In the genomic region with DNA sequence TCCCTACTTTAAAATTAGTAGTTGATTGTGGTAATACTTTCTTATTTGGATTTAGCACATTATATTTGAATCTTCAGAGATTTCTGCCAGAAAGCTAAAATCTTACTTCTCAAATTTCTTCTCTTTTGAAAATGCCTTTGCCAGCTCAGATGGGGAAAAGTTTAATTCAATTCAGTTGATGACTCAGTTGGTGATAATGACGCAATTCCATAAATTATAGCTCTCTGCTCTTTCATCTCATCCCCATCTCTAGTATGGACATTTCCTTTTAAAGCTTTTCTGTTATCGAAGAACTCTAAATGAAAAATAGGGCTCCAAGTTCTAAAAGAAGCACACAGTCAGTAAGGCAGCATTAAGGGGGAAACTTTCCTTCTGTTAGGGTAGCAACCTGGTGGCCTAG, we compare ENCODE assay signal across 2 cellular contexts.
TF ChIP-seq lines count a peak whose summit lies in the region.

No MANE protein-coding gene starts in this region.

TF ChIP-seq in HepG2, 621 proteins besides CTCF, POLR2A, EP300 and RAD21:
- no peak for TF ChIP-seq ZKSCAN1 (IDR thresholded peaks at IDR 0.05; ENCODE audit: low read length)
- no peak for TF ChIP-seq ZNF343 (CRISPR knock-in tag; IDR thresholded peaks at IDR 0.05)
- peak; percentile 48 for TF ChIP-seq ATF7 (IDR thresholded peaks at IDR 0.05)
- TF ChIP-seq ATF7 (CRISPR knock-in tag; IDR thresholded peaks at IDR 0.05) = no peak
- TF ChIP-seq ZNF572 (CRISPR knock-in tag; IDR thresholded peaks at IDR 0.05) = no peak
- no peak for TF ChIP-seq TOE1 (CRISPR knock-in tag; IDR thresholded peaks at IDR 0.05)
- TF ChIP-seq KDM5B (CRISPR knock-in tag; IDR thresholded peaks at IDR 0.05; ENCODE audit: borderline replicate concordance) = no peak

TF ChIP-seq in SK-N-SH treated with all-trans-retinoic acid at 6 μM for 48 hours, 23 proteins besides CTCF, POLR2A, EP300 and RAD21:
- TF ChIP-seq RARB (CRISPR knock-in tag; IDR thresholded peaks at IDR 0.05) = no peak
- no peak for TF ChIP-seq BACH2 (CRISPR knock-in tag; IDR thresholded peaks at IDR 0.05; ENCODE audit: borderline replicate concordance)
- peak; percentile 53; the same call in 1 of the 2 replicates for TF ChIP-seq SNAI2 (CRISPR knock-in tag; IDR thresholded peaks at IDR 0.05)
- TF ChIP-seq, protein P1, sequence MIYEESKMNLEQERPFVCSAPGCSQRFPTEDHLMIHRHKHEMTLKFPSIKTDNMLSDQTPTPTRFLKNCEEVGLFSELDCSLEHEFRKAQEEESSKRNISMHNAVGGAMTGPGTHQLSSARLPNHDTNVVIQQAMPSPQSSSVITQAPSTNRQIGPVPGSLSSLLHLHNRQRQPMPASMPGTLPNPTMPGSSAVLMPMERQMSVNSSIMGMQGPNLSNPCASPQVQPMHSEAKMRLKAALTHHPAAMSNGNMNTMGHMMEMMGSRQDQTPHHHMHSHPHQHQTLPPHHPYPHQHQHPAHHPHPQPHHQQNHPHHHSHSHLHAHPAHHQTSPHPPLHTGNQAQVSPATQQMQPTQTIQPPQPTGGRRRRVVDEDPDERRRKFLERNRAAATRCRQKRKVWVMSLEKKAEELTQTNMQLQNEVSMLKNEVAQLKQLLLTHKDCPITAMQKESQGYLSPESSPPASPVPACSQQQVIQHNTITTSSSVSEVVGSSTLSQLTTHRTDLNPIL (CRISPR knock-in tag; IDR thresholded peaks at IDR 0.05; ENCODE audit: low read depth) = peak; percentile 89
- TF ChIP-seq ISL1 (CRISPR knock-in tag; IDR thresholded peaks at IDR 0.05) = peak; percentile 93
- TF ChIP-seq TOX (CRISPR knock-in tag; IDR thresholded peaks at IDR 0.05; ENCODE audit: borderline replicate concordance) = peak; percentile 94; the same call in 1 of the 2 replicates
- TF ChIP-seq ZC3H10 (CRISPR knock-in tag; IDR thresholded peaks at IDR 0.05) = peak; percentile 89; the same call in 1 of the 2 replicates
- TF ChIP-seq, protein P2, sequence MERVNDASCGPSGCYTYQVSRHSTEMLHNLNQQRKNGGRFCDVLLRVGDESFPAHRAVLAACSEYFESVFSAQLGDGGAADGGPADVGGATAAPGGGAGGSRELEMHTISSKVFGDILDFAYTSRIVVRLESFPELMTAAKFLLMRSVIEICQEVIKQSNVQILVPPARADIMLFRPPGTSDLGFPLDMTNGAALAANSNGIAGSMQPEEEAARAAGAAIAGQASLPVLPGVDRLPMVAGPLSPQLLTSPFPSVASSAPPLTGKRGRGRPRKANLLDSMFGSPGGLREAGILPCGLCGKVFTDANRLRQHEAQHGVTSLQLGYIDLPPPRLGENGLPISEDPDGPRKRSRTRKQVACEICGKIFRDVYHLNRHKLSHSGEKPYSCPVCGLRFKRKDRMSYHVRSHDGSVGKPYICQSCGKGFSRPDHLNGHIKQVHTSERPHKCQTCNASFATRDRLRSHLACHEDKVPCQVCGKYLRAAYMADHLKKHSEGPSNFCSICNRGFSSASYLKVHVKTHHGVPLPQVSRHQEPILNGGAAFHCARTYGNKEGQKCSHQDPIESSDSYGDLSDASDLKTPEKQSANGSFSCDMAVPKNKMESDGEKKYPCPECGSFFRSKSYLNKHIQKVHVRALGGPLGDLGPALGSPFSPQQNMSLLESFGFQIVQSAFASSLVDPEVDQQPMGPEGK (CRISPR knock-in tag; IDR thresholded peaks at IDR 0.05; ENCODE audit: borderline replicate concordance) = no peak; the same call in none of the 2 replicates
